Comparison of ENCODE assay signal across 1 cellular context in the genomic region with DNA sequence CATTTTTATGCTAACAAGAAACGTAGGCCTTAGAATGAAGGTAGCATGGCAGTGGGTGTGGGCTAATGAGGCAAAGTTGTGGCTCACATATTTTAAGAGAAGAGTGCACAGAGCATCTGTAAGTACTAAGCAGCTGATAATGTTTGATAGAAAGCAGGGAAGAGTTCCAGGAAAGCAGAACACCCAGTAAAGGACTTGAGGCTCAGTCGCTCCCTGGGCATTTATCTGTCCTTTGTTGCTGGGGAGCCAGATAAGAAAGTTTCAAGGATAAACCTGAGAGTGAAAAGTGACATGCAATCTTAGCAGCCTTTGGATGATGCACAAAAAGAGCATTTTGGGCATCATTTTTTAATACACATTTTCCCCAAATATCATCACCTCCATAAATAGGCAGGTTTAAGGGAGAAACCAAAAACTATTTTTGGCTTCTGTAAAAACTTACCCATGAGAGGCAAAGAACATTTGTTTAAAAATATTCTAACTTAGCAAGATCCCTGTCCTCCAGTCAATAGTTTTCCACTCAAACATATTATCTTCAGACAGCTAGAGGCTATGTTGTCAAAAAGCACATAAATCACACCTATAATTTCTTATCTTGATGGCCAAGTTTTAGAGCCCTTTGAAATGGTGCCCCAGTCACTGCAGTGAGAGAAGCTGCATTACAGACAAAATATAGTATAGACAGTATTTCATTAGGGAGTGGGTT.
TF ChIP-seq lines count a peak whose summit lies in the region.

No MANE protein-coding gene starts in this region.

TF ChIP-seq in GM23338, 12 proteins besides CTCF, POLR2A, EP300 and RAD21 (continued from another document):
- TF ChIP-seq, protein P1, sequence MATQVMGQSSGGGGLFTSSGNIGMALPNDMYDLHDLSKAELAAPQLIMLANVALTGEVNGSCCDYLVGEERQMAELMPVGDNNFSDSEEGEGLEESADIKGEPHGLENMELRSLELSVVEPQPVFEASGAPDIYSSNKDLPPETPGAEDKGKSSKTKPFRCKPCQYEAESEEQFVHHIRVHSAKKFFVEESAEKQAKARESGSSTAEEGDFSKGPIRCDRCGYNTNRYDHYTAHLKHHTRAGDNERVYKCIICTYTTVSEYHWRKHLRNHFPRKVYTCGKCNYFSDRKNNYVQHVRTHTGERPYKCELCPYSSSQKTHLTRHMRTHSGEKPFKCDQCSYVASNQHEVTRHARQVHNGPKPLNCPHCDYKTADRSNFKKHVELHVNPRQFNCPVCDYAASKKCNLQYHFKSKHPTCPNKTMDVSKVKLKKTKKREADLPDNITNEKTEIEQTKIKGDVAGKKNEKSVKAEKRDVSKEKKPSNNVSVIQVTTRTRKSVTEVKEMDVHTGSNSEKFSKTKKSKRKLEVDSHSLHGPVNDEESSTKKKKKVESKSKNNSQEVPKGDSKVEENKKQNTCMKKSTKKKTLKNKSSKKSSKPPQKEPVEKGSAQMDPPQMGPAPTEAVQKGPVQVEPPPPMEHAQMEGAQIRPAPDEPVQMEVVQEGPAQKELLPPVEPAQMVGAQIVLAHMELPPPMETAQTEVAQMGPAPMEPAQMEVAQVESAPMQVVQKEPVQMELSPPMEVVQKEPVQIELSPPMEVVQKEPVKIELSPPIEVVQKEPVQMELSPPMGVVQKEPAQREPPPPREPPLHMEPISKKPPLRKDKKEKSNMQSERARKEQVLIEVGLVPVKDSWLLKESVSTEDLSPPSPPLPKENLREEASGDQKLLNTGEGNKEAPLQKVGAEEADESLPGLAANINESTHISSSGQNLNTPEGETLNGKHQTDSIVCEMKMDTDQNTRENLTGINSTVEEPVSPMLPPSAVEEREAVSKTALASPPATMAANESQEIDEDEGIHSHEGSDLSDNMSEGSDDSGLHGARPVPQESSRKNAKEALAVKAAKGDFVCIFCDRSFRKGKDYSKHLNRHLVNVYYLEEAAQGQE (IDR thresholded peaks at IDR 0.05; ENCODE audit: unreplicated experiment) = no peak
- TF ChIP-seq JUNB (IDR thresholded peaks at IDR 0.05; ENCODE audit: unreplicated experiment) (no peak), POLR2AphosphoS5 (IDR thresholded peaks at IDR 0.05; ENCODE audit: low read depth) (no peak), STAT1 (IDR thresholded peaks at IDR 0.05; ENCODE audit: unreplicated experiment) (no peak), EZH2phosphoT487 (IDR thresholded peaks at IDR 0.05; ENCODE audit: unreplicated experiment) (no peak), CREB1 (CRISPR knock-in tag; IDR thresholded peaks at IDR 0.05; ENCODE audit: low read depth) (no peak), NANOG (IDR thresholded peaks at IDR 0.05; ENCODE audit: borderline replicate concordance) (no peak), EZH2 (IDR thresholded peaks at IDR 0.05; ENCODE audit: low read depth, unreplicated experiment) (no peak)
- TF ChIP-seq, protein P2, sequence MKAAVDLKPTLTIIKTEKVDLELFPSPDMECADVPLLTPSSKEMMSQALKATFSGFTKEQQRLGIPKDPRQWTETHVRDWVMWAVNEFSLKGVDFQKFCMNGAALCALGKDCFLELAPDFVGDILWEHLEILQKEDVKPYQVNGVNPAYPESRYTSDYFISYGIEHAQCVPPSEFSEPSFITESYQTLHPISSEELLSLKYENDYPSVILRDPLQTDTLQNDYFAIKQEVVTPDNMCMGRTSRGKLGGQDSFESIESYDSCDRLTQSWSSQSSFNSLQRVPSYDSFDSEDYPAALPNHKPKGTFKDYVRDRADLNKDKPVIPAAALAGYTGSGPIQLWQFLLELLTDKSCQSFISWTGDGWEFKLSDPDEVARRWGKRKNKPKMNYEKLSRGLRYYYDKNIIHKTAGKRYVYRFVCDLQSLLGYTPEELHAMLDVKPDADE (IDR thresholded peaks at IDR 0.05) = no peak
- TF ChIP-seq, protein P3, sequence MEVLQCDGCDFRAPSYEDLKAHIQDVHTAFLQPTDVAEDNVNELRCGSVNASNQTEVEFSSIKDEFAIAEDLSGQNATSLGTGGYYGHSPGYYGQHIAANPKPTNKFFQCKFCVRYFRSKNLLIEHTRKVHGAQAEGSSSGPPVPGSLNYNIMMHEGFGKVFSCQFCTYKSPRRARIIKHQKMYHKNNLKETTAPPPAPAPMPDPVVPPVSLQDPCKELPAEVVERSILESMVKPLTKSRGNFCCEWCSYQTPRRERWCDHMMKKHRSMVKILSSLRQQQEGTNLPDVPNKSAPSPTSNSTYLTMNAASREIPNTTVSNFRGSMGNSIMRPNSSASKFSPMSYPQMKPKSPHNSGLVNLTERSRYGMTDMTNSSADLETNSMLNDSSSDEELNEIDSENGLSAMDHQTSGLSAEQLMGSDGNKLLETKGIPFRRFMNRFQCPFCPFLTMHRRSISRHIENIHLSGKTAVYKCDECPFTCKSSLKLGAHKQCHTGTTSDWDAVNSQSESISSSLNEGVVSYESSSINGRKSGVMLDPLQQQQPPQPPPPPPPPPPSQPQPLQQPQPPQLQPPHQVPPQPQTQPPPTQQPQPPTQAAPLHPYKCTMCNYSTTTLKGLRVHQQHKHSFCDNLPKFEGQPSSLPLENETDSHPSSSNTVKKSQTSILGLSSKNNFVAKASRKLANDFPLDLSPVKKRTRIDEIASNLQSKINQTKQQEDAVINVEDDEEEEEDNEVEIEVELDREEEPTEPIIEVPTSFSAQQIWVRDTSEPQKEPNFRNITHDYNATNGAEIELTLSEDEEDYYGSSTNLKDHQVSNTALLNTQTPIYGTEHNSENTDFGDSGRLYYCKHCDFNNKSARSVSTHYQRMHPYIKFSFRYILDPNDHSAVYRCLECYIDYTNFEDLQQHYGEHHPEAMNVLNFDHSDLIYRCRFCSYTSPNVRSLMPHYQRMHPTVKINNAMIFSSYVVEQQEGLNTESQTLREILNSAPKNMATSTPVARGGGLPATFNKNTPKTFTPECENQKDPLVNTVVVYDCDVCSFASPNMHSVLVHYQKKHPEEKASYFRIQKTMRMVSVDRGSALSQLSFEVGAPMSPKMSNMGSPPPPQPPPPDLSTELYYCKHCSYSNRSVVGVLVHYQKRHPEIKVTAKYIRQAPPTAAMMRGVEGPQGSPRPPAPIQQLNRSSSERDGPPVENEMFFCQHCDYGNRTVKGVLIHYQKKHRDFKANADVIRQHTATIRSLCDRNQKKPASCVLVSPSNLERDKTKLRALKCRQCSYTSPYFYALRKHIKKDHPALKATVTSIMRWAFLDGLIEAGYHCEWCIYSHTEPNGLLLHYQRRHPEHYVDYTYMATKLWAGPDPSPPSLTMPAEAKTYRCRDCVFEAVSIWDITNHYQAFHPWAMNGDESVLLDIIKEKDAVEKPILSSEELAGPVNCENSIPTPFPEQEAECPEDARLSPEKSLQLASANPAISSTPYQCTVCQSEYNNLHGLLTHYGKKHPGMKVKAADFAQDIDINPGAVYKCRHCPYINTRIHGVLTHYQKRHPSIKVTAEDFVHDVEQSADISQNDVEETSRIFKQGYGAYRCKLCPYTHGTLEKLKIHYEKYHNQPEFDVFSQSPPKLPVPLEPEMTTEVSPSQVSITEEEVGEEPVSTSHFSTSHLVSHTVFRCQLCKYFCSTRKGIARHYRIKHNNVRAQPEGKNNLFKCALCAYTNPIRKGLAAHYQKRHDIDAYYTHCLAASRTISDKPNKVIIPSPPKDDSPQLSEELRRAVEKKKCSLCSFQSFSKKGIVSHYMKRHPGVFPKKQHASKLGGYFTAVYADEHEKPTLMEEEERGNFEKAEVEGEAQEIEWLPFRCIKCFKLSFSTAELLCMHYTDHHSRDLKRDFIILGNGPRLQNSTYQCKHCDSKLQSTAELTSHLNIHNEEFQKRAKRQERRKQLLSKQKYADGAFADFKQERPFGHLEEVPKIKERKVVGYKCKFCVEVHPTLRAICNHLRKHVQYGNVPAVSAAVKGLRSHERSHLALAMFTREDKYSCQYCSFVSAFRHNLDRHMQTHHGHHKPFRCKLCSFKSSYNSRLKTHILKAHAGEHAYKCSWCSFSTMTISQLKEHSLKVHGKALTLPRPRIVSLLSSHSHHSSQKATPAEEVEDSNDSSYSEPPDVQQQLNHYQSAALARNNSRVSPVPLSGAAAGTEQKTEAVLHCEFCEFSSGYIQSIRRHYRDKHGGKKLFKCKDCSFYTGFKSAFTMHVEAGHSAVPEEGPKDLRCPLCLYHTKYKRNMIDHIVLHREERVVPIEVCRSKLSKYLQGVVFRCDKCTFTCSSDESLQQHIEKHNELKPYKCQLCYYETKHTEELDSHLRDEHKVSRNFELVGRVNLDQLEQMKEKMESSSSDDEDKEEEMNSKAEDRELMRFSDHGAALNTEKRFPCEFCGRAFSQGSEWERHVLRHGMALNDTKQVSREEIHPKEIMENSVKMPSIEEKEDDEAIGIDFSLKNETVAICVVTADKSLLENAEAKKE (CRISPR knock-in tag; IDR thresholded peaks at IDR 0.05) = no peak
TF ChIP-seq in GM23338: peak in this region for 0.
